ENCODE assay signal across 9 cellular contexts in the genomic region with DNA sequence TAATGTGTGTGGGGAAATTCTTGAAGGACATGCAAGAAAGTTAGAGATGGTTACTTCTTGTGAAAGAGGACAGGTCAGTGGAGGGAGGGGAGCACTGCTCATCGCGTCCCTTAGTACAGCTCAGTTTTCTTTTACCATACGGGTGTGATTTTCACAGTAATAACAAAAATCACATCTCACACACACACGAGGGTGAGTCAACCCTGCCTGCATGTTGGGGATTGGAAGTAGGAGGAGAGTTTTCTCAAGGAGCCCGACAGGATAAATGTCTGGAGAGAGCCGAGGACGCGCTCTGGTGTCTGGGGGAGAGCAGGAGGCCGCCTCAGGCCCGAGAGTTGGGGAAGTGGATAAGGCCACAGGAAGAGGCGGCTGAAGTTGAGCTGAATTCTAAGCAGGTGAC.
"Had no signal": no experiment of that assay in that cellular context is flagged by ENCODE, and none has a peak within 500 bp of the region (broad histone marks: within the 10 kb centered on the region; RNA-seq: fewer than 3 reads in every experiment).

No MANE protein-coding gene starts in this region.

- H3K27ac ChIP-seq: right atrium auricular region, tibial nerve had no signal

- H3K4me1 Mint-ChIP-seq: activated naive CD4-positive, alpha-beta T cell treated with anti-CD3 and anti-CD28 coated beads, Interleukin-2, amount 10 ng/mL, durations not matched to agents 7 days and 5 days had no signal

- H3K27ac Mint-ChIP-seq: activated CD4-positive, alpha-beta T cell treated with anti-CD3 and anti-CD28 coated beads, Interleukin-2, amount 10 ng/mL, durations not matched to agents 24 days and 14 days; activated naive CD4-positive, alpha-beta T cell treated with anti-CD3 and anti-CD28 coated beads, Interleukin-2, amount 10 ng/mL, durations not matched to agents 7 days and 5 days; activated T-helper 2 cell treated with anti-CD3 and anti-CD28 coated beads, Interferon-gamma antibody, Interleukin-2, Interleukin-4, amounts not matched to agents 10 μg/mL and 5 μg/mL and 100 μg/mL, durations not matched to agents 14 hours and 24 hours and 36 hours had no signal

- H3K9me3 ChIP-seq: right atrium auricular region, tibial nerve had no signal

- DNase-seq: activated CD4-positive, alpha-beta T cell treated with anti-CD3 and anti-CD28 coated beads, Interleukin-2, amount 10 ng/mL, durations not matched to agents 24 days and 14 days; activated CD8-positive, alpha-beta memory T cell treated with anti-CD3 and anti-CD28 coated beads for 24 hours; activated naive CD4-positive, alpha-beta T cell treated with anti-CD3 and anti-CD28 coated beads, Interleukin-2, amount 10 ng/mL, durations not matched to agents 7 days and 5 days; amniotic stem cell; small intestine; SW 1271 had no signal

- H3K9me3 Mint-ChIP-seq: activated CD4-positive, alpha-beta T cell treated with anti-CD3 and anti-CD28 coated beads, Interleukin-2, amount 10 ng/mL, durations not matched to agents 24 days and 14 days; activated naive CD4-positive, alpha-beta T cell treated with anti-CD3 and anti-CD28 coated beads, Interleukin-2, amount 10 ng/mL, durations not matched to agents 7 days and 5 days; activated T-helper 2 cell treated with anti-CD3 and anti-CD28 coated beads, Interferon-gamma antibody, Interleukin-2, Interleukin-4, amounts not matched to agents 10 μg/mL and 5 μg/mL and 100 μg/mL, durations not matched to agents 14 hours and 24 hours and 36 hours had no signal

- H3K36me3 Mint-ChIP-seq: activated naive CD4-positive, alpha-beta T cell treated with anti-CD3 and anti-CD28 coated beads, Interleukin-2, amount 10 ng/mL, durations not matched to agents 7 days and 5 days had no signal

- H3K4me3 Mint-ChIP-seq: activated CD4-positive, alpha-beta T cell treated with anti-CD3 and anti-CD28 coated beads, Interleukin-2, amount 10 ng/mL, durations not matched to agents 24 days and 14 days; activated naive CD4-positive, alpha-beta T cell treated with anti-CD3 and anti-CD28 coated beads, Interleukin-2, amount 10 ng/mL, durations not matched to agents 7 days and 5 days had no signal

- H3K4me3 ChIP-seq: right atrium auricular region, tibial nerve had no signal

- H3K27me3 ChIP-seq: right atrium auricular region, tibial nerve had no signal
